ENCODE assay signal across 39 cellular contexts in genomic region chr12:43544703-43545102, GRCh38. TPM values are rescaled to one million over a fixed set of nuclear protein-coding genes. Genes with fewer than 3 reads are reported as not detected.
"Had no signal": no experiment of that assay in that cellular context is flagged by ENCODE, and none has a peak within 500 bp of the region (broad histone marks: within the 10 kb centered on the region; RNA-seq: fewer than 3 reads in every experiment).

No MANE protein-coding gene starts in this region.

- H3K4me3 Mint-ChIP-seq: activated CD4-positive, alpha-beta memory T cell treated with anti-CD3 and anti-CD28 coated beads for 36 hours; activated CD4-positive, alpha-beta T cell treated with anti-CD3 and anti-CD28 coated beads for 36 hours; activated CD4-positive, alpha-beta T cell treated with anti-CD3 and anti-CD28 coated beads, Interleukin-2, amount 10 ng/mL, durations not matched to agents 24 days and 14 days; activated CD8-positive, alpha-beta memory T cell treated with anti-CD3 and anti-CD28 coated beads, Interleukin-2, amount 10 ng/mL, durations not matched to agents 7 days and 5 days; activated CD8-positive, alpha-beta T cell treated with anti-CD3 and anti-CD28 coated beads, Interleukin-2, amount 10 ng/mL, durations not matched to agents 7 days and 5 days; activated naive CD4-positive, alpha-beta T cell treated with anti-CD3 and anti-CD28 coated beads, Interleukin-2, amount 10 ng/mL, durations not matched to agents 7 days and 5 days; activated naive CD8-positive, alpha-beta T cell treated with anti-CD3 and anti-CD28 coated beads, Interleukin-2, amount 10 ng/mL, durations not matched to agents 7 days and 5 days; brain; T-helper 17 cell; T-helper 2 cell treated with Interferon-gamma antibody and Interleukin-4, amounts not matched to agents 5 μg/mL and 100 μg/mL, for 36 hours had no signal

- H3K27ac Mint-ChIP-seq: activated CD4-positive, alpha-beta memory T cell treated with anti-CD3 and anti-CD28 coated beads for 36 hours; activated CD4-positive, alpha-beta T cell treated with anti-CD3 and anti-CD28 coated beads for 36 hours; activated CD4-positive, alpha-beta T cell treated with anti-CD3 and anti-CD28 coated beads, Interleukin-2, amount 10 ng/mL, durations not matched to agents 24 days and 14 days; activated CD8-positive, alpha-beta memory T cell treated with anti-CD3 and anti-CD28 coated beads, Interleukin-2, amount 10 ng/mL, durations not matched to agents 7 days and 5 days; activated CD8-positive, alpha-beta T cell treated with anti-CD3 and anti-CD28 coated beads, Interleukin-2, amount 10 ng/mL, durations not matched to agents 7 days and 5 days; activated naive CD4-positive, alpha-beta T cell treated with anti-CD3 and anti-CD28 coated beads, Interleukin-2, amount 10 ng/mL, durations not matched to agents 7 days and 5 days; activated naive CD4-positive, alpha-beta T cell treated with anti-CD3 and anti-CD28 coated beads, Interleukin-2, amount 50 U/mL, for 72 hours; activated naive CD8-positive, alpha-beta T cell treated with anti-CD3 and anti-CD28 coated beads, Interleukin-2, amount 10 ng/mL, durations not matched to agents 7 days and 5 days; brain; T-helper 17 cell; T-helper 2 cell treated with Interferon-gamma antibody and Interleukin-4, amounts not matched to agents 5 μg/mL and 100 μg/mL, for 36 hours had no signal

- H3K27ac ChIP-seq: ascending aorta, breast epithelium, cardiac muscle cell, colonic mucosa, epithelial cell of prostate, esophagus squamous epithelium, gastroesophageal sphincter, heart right ventricle, WERI-Rb-1 had no signal

- H3K9me3 ChIP-seq: ascending aorta, breast epithelium, colonic mucosa, esophagus squamous epithelium, gastroesophageal sphincter, heart right ventricle had no signal

- ATAC-seq: activated CD4-positive, alpha-beta T cell treated with anti-CD3 and anti-CD28 coated beads for 36 hours; activated CD8-positive, alpha-beta memory T cell treated with anti-CD3 and anti-CD28 coated beads, Interleukin-2, amount 10 ng/mL, durations not matched to agents 7 days and 5 days; activated CD8-positive, alpha-beta T cell treated with anti-CD3 and anti-CD28 coated beads, Interleukin-2, amount 10 ng/mL, durations not matched to agents 7 days and 5 days; activated naive CD4-positive, alpha-beta T cell treated with anti-CD3 and anti-CD28 coated beads, Interleukin-2, amount 50 U/mL, for 72 hours; gastroesophageal sphincter; heart right ventricle; T-helper 17 cell had no signal

- FAIRE-seq: endometrium, endothelial cell of umbilical vein had no signal

- H3K36me3 Mint-ChIP-seq: activated CD4-positive, alpha-beta memory T cell treated with anti-CD3 and anti-CD28 coated beads for 36 hours; activated CD8-positive, alpha-beta memory T cell treated with anti-CD3 and anti-CD28 coated beads, Interleukin-2, amount 10 ng/mL, durations not matched to agents 7 days and 5 days; activated naive CD4-positive, alpha-beta T cell treated with anti-CD3 and anti-CD28 coated beads, Interleukin-2, amount 10 ng/mL, durations not matched to agents 7 days and 5 days; activated naive CD4-positive, alpha-beta T cell treated with anti-CD3 and anti-CD28 coated beads, Interleukin-2, amount 50 U/mL, for 72 hours; activated naive CD8-positive, alpha-beta T cell treated with anti-CD3 and anti-CD28 coated beads, Interleukin-2, amount 10 ng/mL, durations not matched to agents 7 days and 5 days had no signal

- H3K4me1 ChIP-seq: ascending aorta, breast epithelium, colonic mucosa, esophagus squamous epithelium, gastroesophageal sphincter, heart right ventricle had no signal

- DNase-seq: activated CD4-positive, alpha-beta memory T cell treated with anti-CD3 and anti-CD28 coated beads for 36 hours; activated CD4-positive, alpha-beta T cell treated with anti-CD3 and anti-CD28 coated beads for 36 hours; activated CD4-positive, alpha-beta T cell treated with anti-CD3 and anti-CD28 coated beads, Interleukin-2, amount 10 ng/mL, durations not matched to agents 24 days and 14 days; activated CD4-positive, CD25-positive, alpha-beta regulatory T cell; activated CD4-positive, CD25-positive, alpha-beta regulatory T cell treated with anti-CD3 and anti-CD28 coated beads, Interleukin-2, amount 50 U/mL, for 72 hours; activated CD8-positive, alpha-beta memory T cell treated with anti-CD3 and anti-CD28 coated beads, Interleukin-2, amount 10 ng/mL, durations not matched to agents 7 days and 5 days; activated CD8-positive, alpha-beta memory T cell treated with anti-CD3 and anti-CD28 coated beads, Interleukin-2, amount 50 U/mL, for 4 hours; activated CD8-positive, alpha-beta T cell treated with anti-CD3 and anti-CD28 coated beads, Interleukin-2, amount 10 ng/mL, durations not matched to agents 7 days and 5 days; activated gamma-delta T cell; activated naive CD4-positive, alpha-beta T cell; activated naive CD4-positive, alpha-beta T cell treated with anti-CD3 and anti-CD28 coated beads, Interleukin-2, amount 10 ng/mL, durations not matched to agents 7 days and 5 days; activated naive CD8-positive, alpha-beta T cell treated with anti-CD3 and anti-CD28 coated beads, Interleukin-2, amount 10 ng/mL, durations not matched to agents 7 days and 5 days; activated T-cell treated with anti-CD3 and anti-CD28 coated beads, Interleukin-2, amount 50 U/mL, for 1 hour; activated T-cell treated with anti-CD3 and anti-CD28 coated beads, Interleukin-2, amount 50 U/mL, for 48 hours; central memory CD4-positive, alpha-beta T cell; cerebellar nuclear complex; colonic mucosa; effector CD8-positive, alpha-beta T cell; esophagus squamous epithelium; foreskin melanocyte; heart right ventricle; T-helper 17 cell; T1000; WERI-Rb-1 had no signal

- H3K4me1 Mint-ChIP-seq: activated CD4-positive, alpha-beta T cell treated with anti-CD3 and anti-CD28 coated beads for 36 hours; activated CD4-positive, alpha-beta T cell treated with anti-CD3 and anti-CD28 coated beads, Interleukin-2, amount 10 ng/mL, durations not matched to agents 24 days and 14 days; activated CD8-positive, alpha-beta memory T cell treated with anti-CD3 and anti-CD28 coated beads, Interleukin-2, amount 10 ng/mL, durations not matched to agents 7 days and 5 days; activated naive CD4-positive, alpha-beta T cell treated with anti-CD3 and anti-CD28 coated beads, Interleukin-2, amount 10 ng/mL, durations not matched to agents 7 days and 5 days; activated naive CD8-positive, alpha-beta T cell treated with anti-CD3 and anti-CD28 coated beads, Interleukin-2, amount 10 ng/mL, durations not matched to agents 7 days and 5 days; T-helper 17 cell had no signal

- H3K9me3 Mint-ChIP-seq: activated CD4-positive, alpha-beta memory T cell treated with anti-CD3 and anti-CD28 coated beads for 36 hours; activated CD4-positive, alpha-beta T cell treated with anti-CD3 and anti-CD28 coated beads, Interleukin-2, amount 10 ng/mL, durations not matched to agents 24 days and 14 days; activated naive CD4-positive, alpha-beta T cell treated with anti-CD3 and anti-CD28 coated beads, Interleukin-2, amount 10 ng/mL, durations not matched to agents 7 days and 5 days; activated naive CD4-positive, alpha-beta T cell treated with anti-CD3 and anti-CD28 coated beads, Interleukin-2, amount 50 U/mL, for 72 hours; activated naive CD8-positive, alpha-beta T cell treated with anti-CD3 and anti-CD28 coated beads, Interleukin-2, amount 10 ng/mL, durations not matched to agents 7 days and 5 days; T-helper 2 cell treated with Interferon-gamma antibody and Interleukin-4, amounts not matched to agents 5 μg/mL and 100 μg/mL, for 36 hours had no signal

- H3K27me3 ChIP-seq: ascending aorta, breast epithelium, colonic mucosa, esophagus squamous epithelium, gastroesophageal sphincter had no signal

- H3K36me3 ChIP-seq: ascending aorta, breast epithelium, cardiac muscle cell, colonic mucosa, esophagus squamous epithelium, gastroesophageal sphincter, heart right ventricle, WERI-Rb-1 had no signal

- H3K27me3 Mint-ChIP-seq: activated CD4-positive, alpha-beta T cell treated with anti-CD3 and anti-CD28 coated beads, Interleukin-2, amount 10 ng/mL, durations not matched to agents 24 days and 14 days; activated CD8-positive, alpha-beta memory T cell treated with anti-CD3 and anti-CD28 coated beads, Interleukin-2, amount 10 ng/mL, durations not matched to agents 7 days and 5 days; activated naive CD4-positive, alpha-beta T cell treated with anti-CD3 and anti-CD28 coated beads, Interleukin-2, amount 10 ng/mL, durations not matched to agents 7 days and 5 days had no signal

- H3K4me3 ChIP-seq: ascending aorta, breast epithelium, cardiac muscle cell, colonic mucosa, esophagus squamous epithelium, gastroesophageal sphincter, heart right ventricle had no signal

RNA-seq across cellular contexts. Expression of gene ADAMTS20, which starts 7.3 kb away (rescaled TPM):
- total RNA-seq: activated CD4-positive, alpha-beta memory T cell treated with anti-CD3 and anti-CD28 coated beads for 36 hours; activated CD4-positive, alpha-beta T cell treated with anti-CD3 and anti-CD28 coated beads for 36 hours; activated CD4-positive, alpha-beta T cell treated with anti-CD3 and anti-CD28 coated beads, Interleukin-2, amount 10 ng/mL, durations not matched to agents 24 days and 14 days; activated CD8-positive, alpha-beta memory T cell treated with anti-CD3 and anti-CD28 coated beads for 36 hours; activated CD8-positive, alpha-beta memory T cell treated with anti-CD3 and anti-CD28 coated beads, Interleukin-2, amount 10 ng/mL, durations not matched to agents 7 days and 5 days; activated CD8-positive, alpha-beta T cell treated with anti-CD3 and anti-CD28 coated beads, Interleukin-2, amount 10 ng/mL, durations not matched to agents 7 days and 5 days; activated naive CD4-positive, alpha-beta T cell treated with anti-CD3 and anti-CD28 coated beads, Interleukin-2, amount 50 U/mL, for 72 hours; activated naive CD8-positive, alpha-beta T cell treated with anti-CD3 and anti-CD28 coated beads, Interleukin-2, amount 10 ng/mL, durations not matched to agents 7 days and 5 days; ascending aorta; breast epithelium; colonic mucosa; dermis microvascular lymphatic vessel endothelial cell; endothelial cell of umbilical vein; esophagus squamous epithelium; fibroblast of lung; gastroesophageal sphincter; glomerular endothelial cell; heart right ventricle; T-helper 17 cell had no signal
- polyA plus RNA-seq: endothelial cell of umbilical vein, esophagus, fibroblast of lung, heart right ventricle had no signal
